ENCODE assay signal across 13 cellular contexts in genomic region chr11:96157517-96157873, GRCh38.
DNase-seq lines count a peak whose midpoint lies in the region; ATAC-seq and TF ChIP-seq lines count a peak whose summit lies in the region.
"Had no signal": no experiment of that assay in that cellular context is flagged by ENCODE, and none has a peak within 500 bp of the region (broad histone marks: within the 10 kb centered on the region; RNA-seq: fewer than 3 reads in every experiment).

No MANE protein-coding gene starts in this region.

- no peak for DNase-seq in CD8-positive, alpha-beta T cell
- DNase-seq in activated B cell treated with CpG ODN at 0.5 μM for 24 hours (no peak), esophagus squamous epithelium (lab: John Stamatoyannopoulos, UW) (no peak), GM13976 (ENCODE audit: low spot score) (no peak), NCI-H2029 (lab: John Stamatoyannopoulos, UW) (no peak), posterior vena cava (ENCODE audit: low spot score) (no peak)
- DNase-seq in stimulated activated CD4-positive, alpha-beta T cell treated with anti-CD3 and anti-CD28 coated beads, Interleukin-12 subunit alpha, Interleukin-12 subunit beta, amount 100 ng/mL, for 4 hours = no peak
- DNase-seq: DMS79 treated with DMSO at 0.1 percent for 48 hours, endodermal cell, H9, NCI-H526, right lobe of liver had no signal

- no peak overlapping the region for H3K4me3 ChIP-seq in CD8-positive, alpha-beta T cell (ENCODE audit: low read depth, low read length)
- no peak overlapping the region for H3K4me3 ChIP-seq in esophagus squamous epithelium
- no peak overlapping the region for H3K4me3 ChIP-seq in skeletal muscle satellite cell (ENCODE audit: low read length)
- H3K4me3 ChIP-seq: right lobe of liver had no signal

- H3K27ac ChIP-seq in CD8-positive, alpha-beta T cell (ENCODE audit: low read depth, low read length) = no peak overlapping the region
- H3K27ac ChIP-seq in esophagus squamous epithelium = peak overlapping the region in 3 of 4 donors; percentile 69 to 83 (median 83)

- in situ Hi-C loops in GM13976 (cut with MboI; ENCODE audit: low sequenced_read_pairs, unreplicated experiment) = no loop called here

- TF ChIP-seq POLR2A in esophagus squamous epithelium (IDR thresholded peaks at IDR 0.05) = no peak

- H3K4me1 Mint-ChIP-seq in CD8-positive, alpha-beta T cell (ENCODE audit: low read depth) = peaks cover 69% of the 10 kb centered on the region
- peaks cover 35% of the 10 kb centered on the region for H3K4me1 Mint-ChIP-seq in activated B cell treated with CpG ODN at 0.5 μM for 24 hours

- CTCF ChIA-PET in CD8-positive, alpha-beta T cell (lab: Charles Lee) = interaction anchor here (0.7 kb wide), 1 partner anchor 81 kb away, joined by 4 read pairs; no protein-coding TSS in a partner anchor
- CTCF ChIA-PET in activated B cell treated with CpG ODN at 0.5 μM for 24 hours (lab: Charles Lee) = no interaction called here

- no peak for ATAC-seq in CD8-positive, alpha-beta T cell
- no peak for ATAC-seq in activated B cell treated with CpG ODN at 0.5 μM for 24 hours (ENCODE audit: low read depth)

- H3K27me3 Mint-ChIP-seq in CD8-positive, alpha-beta T cell (ENCODE audit: low read depth) = no peaks in the 10 kb centered on the region
- H3K27me3 Mint-ChIP-seq in activated B cell treated with CpG ODN at 0.5 μM for 24 hours = no peaks in the 10 kb centered on the region

- H3K4me3 Mint-ChIP-seq in CD8-positive, alpha-beta T cell = peak overlapping the region; percentile 59
- H3K4me3 Mint-ChIP-seq in activated B cell treated with CpG ODN at 0.5 μM for 24 hours = no peak overlapping the region
- H3K4me3 Mint-ChIP-seq: endodermal cell, H9 had no signal

- H3K4me1 ChIP-seq in CD8-positive, alpha-beta T cell (ENCODE audit: insufficient read depth, low read length) = peaks cover 42% of the 10 kb centered on the region
- peaks cover 27 to 53% (median 32%) of the 10 kb centered on the region in 3 donors for H3K4me1 ChIP-seq in esophagus squamous epithelium
- H3K4me1 ChIP-seq in skeletal muscle satellite cell (ENCODE audit: control insufficient read depth, insufficient read depth, low read length) = peaks cover 65% of the 10 kb centered on the region

- no peak for TF ChIP-seq CTCF in CD8-positive, alpha-beta T cell (IDR thresholded peaks at IDR 0.05)
- no peak for TF ChIP-seq CTCF in activated B cell treated with CpG ODN at 0.5 μM for 24 hours (IDR thresholded peaks at IDR 0.05)
- TF ChIP-seq CTCF in esophagus squamous epithelium (IDR thresholded peaks at IDR 0.05) = no peak
- TF ChIP-seq CTCF in GM13976 (IDR thresholded peaks at IDR 0.05; ENCODE audit: borderline replicate concordance, control extremely low read depth, extremely low read depth, insufficient read depth, missing control alignments) = no peak

- peak overlapping the region; percentile 79 for H3K9ac ChIP-seq in skeletal muscle satellite cell (ENCODE audit: low read depth, low read length)

- peak overlapping the region; percentile 77 for H3K4me2 ChIP-seq in skeletal muscle satellite cell (ENCODE audit: low read length)

- POLR2A ChIA-PET in CD8-positive, alpha-beta T cell (lab: Charles Lee) = no interaction called here
- POLR2A ChIA-PET in activated B cell treated with CpG ODN at 0.5 μM for 24 hours (lab: Charles Lee) = no interaction called here

- no peaks in the 10 kb centered on the region for H3K36me3 ChIP-seq in CD8-positive, alpha-beta T cell (ENCODE audit: insufficient read depth, low read length)
- no peaks in the 10 kb centered on the region for H3K36me3 ChIP-seq in esophagus squamous epithelium
- no peaks in the 10 kb centered on the region for H3K36me3 ChIP-seq in skeletal muscle satellite cell (ENCODE audit: insufficient read depth, low read length)
- H3K36me3 ChIP-seq: right lobe of liver had no signal

- intact Hi-C loops in CD8-positive, alpha-beta T cell (cut with DNase I, micrococcal nuclease) = no loop called here
- intact Hi-C loops in activated B cell treated with CpG ODN at 0.5 μM for 24 hours (cut with micrococcal nuclease) = no loop called here
- intact Hi-C loops in esophagus squamous epithelium (cut with DNase I) = no loop called here
- intact Hi-C loops in posterior vena cava (cut with DNase I) = no loop called here

- H3K36me3 Mint-ChIP-seq in CD8-positive, alpha-beta T cell = peaks cover 28% of the 10 kb centered on the region
- H3K36me3 Mint-ChIP-seq in activated B cell treated with CpG ODN at 0.5 μM for 24 hours (ENCODE audit: low read depth) = peaks cover 10% of the 10 kb centered on the region

- no peaks in the 10 kb centered on the region for H3K9me3 Mint-ChIP-seq in CD8-positive, alpha-beta T cell
- no peaks in the 10 kb centered on the region for H3K9me3 Mint-ChIP-seq in activated B cell treated with CpG ODN at 0.5 μM for 24 hours
- H3K9me3 Mint-ChIP-seq: endodermal cell, H9 had no signal

- H3K27ac Mint-ChIP-seq in CD8-positive, alpha-beta T cell = peak overlapping the region; percentile 92
- H3K27ac Mint-ChIP-seq in activated B cell treated with CpG ODN at 0.5 μM for 24 hours = peak overlapping the region; percentile 7
- H3K27ac Mint-ChIP-seq: endodermal cell, H9 had no signal

- no peaks in the 10 kb centered on the region for H3K9me3 ChIP-seq in CD8-positive, alpha-beta T cell (ENCODE audit: low read length)
- H3K9me3 ChIP-seq in esophagus squamous epithelium (no peaks in the 10 kb centered on the region), skeletal muscle satellite cell (replicated peaks; ENCODE audit: low read length) (no peaks in the 10 kb centered on the region)
- H3K9me3 ChIP-seq: right lobe of liver had no signal

- H3K27me3 ChIP-seq in CD8-positive, alpha-beta T cell (ENCODE audit: insufficient read depth, low read length) = no peaks in the 10 kb centered on the region
- no peaks in the 10 kb centered on the region for H3K27me3 ChIP-seq in esophagus squamous epithelium
- no peaks in the 10 kb centered on the region for H3K27me3 ChIP-seq in skeletal muscle satellite cell (ENCODE audit: control insufficient read depth, insufficient read depth, low read length)
- H3K27me3 ChIP-seq: right lobe of liver had no signal
